ENCODE assay signal across 8 cellular contexts in the genomic region with DNA sequence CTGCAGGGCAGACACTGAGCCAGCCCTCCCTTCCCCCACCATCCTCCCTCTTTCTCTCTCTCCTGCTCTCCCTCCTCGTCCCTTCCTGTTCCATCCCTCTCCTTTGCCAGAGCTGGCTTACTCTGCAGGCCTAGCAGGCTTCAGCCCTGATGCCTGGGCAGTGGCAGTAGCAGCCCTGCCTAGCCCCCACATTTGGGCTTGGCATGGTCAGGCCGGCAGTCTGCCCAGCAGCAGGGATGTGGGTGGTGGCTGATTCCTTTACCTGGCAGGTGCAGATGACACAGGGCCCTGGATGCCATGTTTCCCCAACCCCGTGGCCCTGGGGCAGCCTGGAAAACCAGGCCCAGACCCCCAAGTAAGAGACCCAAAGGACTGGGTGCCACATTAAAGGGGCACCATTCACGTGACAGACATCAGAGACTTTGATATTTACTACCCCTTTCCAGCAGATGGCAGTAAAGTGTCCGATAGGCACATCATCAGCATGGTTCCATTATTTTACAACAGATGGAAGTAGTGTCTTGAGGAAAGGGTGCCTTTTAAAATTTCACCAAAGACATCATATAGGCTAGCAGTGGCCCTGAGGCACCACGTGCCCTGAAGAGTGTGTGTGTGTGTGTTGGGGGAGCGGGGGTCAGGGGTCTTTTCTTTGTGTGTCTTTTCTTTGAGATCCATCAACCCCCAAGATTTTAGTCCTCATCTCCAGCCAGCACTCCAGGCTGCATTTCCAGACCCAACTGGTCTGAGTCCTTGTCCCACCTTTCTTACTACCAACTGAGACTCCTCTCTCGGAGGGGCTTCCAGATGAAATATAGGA. TPM values are rescaled to one million over a fixed set of nuclear protein-coding genes. Genes with fewer than 3 reads are reported as not detected.
DNase-seq lines count a peak whose midpoint lies in the region; ATAC-seq and TF ChIP-seq lines count a peak whose summit lies in the region.

No MANE protein-coding gene starts in this region.

- intact Hi-C loops in adrenal gland (cut with DNase I) = loop anchor here in 1 of 2 donors (5.0 kb wide), 1 partner anchor 193 kb away; no protein-coding TSS in a partner anchor
- intact Hi-C loops in left ventricle myocardium inferior (cut with micrococcal nuclease) = loop anchor here (10.0 kb wide), 1 partner anchor 190 kb away; no protein-coding TSS in a partner anchor

- H3K4me2 ChIP-seq in smooth muscle cell = no peak overlapping the region

- no peak overlapping the region for H3K4me3 ChIP-seq in adrenal gland
- H3K4me3 ChIP-seq in left ventricle myocardium inferior = no peak overlapping the region
- H3K4me3 ChIP-seq in smooth muscle cell = no peak overlapping the region

- H3K36me3 ChIP-seq in adrenal gland (replicated peaks in 1 of 2) = no peaks in the 10 kb centered on the region
- no peaks in the 10 kb centered on the region for H3K36me3 ChIP-seq in left ventricle myocardium inferior
- no peaks in the 10 kb centered on the region for H3K36me3 ChIP-seq in smooth muscle cell (ENCODE audit: low read depth)

- H3K27me3 ChIP-seq in adrenal gland = peaks cover 4% of the 10 kb centered on the region
- peaks cover 52% of the 10 kb centered on the region for H3K27me3 ChIP-seq in left ventricle myocardium inferior (ENCODE audit: low read depth)
- H3K27me3 ChIP-seq in smooth muscle cell (ENCODE audit: low read depth) = no peaks in the 10 kb centered on the region

- H3K9me3 ChIP-seq in adrenal gland (replicated peaks in 1 of 3) (peaks cover 0 to 7% (median 0%) of the 10 kb centered on the region in 3 donors), left ventricle myocardium inferior (replicated peaks) (peaks cover 4% of the 10 kb centered on the region), smooth muscle cell (replicated peaks; ENCODE audit: low read depth) (no peaks in the 10 kb centered on the region)

- H3K27ac ChIP-seq in adrenal gland (no peak overlapping the region), left ventricle myocardium inferior (replicated peaks) (no peak overlapping the region), smooth muscle cell (ENCODE audit: low read depth) (no peak overlapping the region)

- H3K4me1 ChIP-seq in adrenal gland (replicated peaks in 1 of 2) (no peaks in the 10 kb centered on the region), left ventricle myocardium inferior (peaks cover 5% of the 10 kb centered on the region), smooth muscle cell (ENCODE audit: low read depth) (no peaks in the 10 kb centered on the region)

- H4K20me1 ChIP-seq in smooth muscle cell (ENCODE audit: low read depth) = no peaks in the 10 kb centered on the region

- peak; percentile 51 to 77 (median 66) for TF ChIP-seq CTCF in adrenal gland (IDR thresholded peaks at IDR 0.05)
- TF ChIP-seq CTCF in left ventricle myocardium inferior (IDR thresholded peaks at IDR 0.05; ENCODE audit: borderline replicate concordance) = peak; percentile 67
- peak; percentile 52 for TF ChIP-seq CTCF in smooth muscle cell (IDR thresholded peaks at IDR 0.05; ENCODE audit: borderline replicate concordance, insufficient read depth, poor library complexity, severe bottlenecking)

- H3F3A ChIP-seq in smooth muscle cell (ENCODE audit: low read depth) = no peaks in the 10 kb centered on the region

- peak; percentile 64 for ATAC-seq in GM21360 (IDR thresholded peaks at IDR 0.05; ENCODE audit: unreplicated experiment)

- WGBS in adrenal gland, 4 donors = 30 to 37% (median 33%) methylated on average over 8 of the region's 8 CpGs
- 48% methylated on average over 7 of the region's 8 CpGs for WGBS in smooth muscle cell (ENCODE audit: low lambda C conversion rate)

- TF ChIP-seq POLR2A in adrenal gland (IDR thresholded peaks at IDR 0.05) = no peak

- no peak overlapping the region for H2AFZ ChIP-seq in smooth muscle cell (ENCODE audit: low read depth)

- no peaks in the 10 kb centered on the region for H3K79me2 ChIP-seq in smooth muscle cell (ENCODE audit: low read depth)

- no peak overlapping the region for H3K9ac ChIP-seq in smooth muscle cell (ENCODE audit: low read depth)

- peak; percentile 47 to 78 (median 56) for DNase-seq in NCI-H1417 (lab: John Stamatoyannopoulos, UW)
- no peak for DNase-seq in NCI-H1417 treated with DMSO at 0.1 percent for 48 hours (lab: John Stamatoyannopoulos, UW)
- DNase-seq in NCI-H2171 treated with DMSO at 0.1 percent for 48 hours (lab: John Stamatoyannopoulos, UW) = peak; percentile 57
- no peak for DNase-seq in adrenal gland
- DNase-seq in left ventricle myocardium inferior = no peak
- no peak for DNase-seq in smooth muscle cell (lab: John Stamatoyannopoulos, UW; ENCODE audit: unreplicated experiment)
- no peak for DNase-seq in stimulated activated CD4-positive, alpha-beta T cell treated with anti-CD3 and anti-CD28 coated beads, Interleukin-2, amount 100 ng/mL, for 48 hours

RNA-seq across cellular contexts. Expression of a gene that starts 5.9 kb away (rescaled TPM):
- total RNA-seq in adrenal gland (under 1 TPM in 6 of 8 donors, not detected in 2; 0.11 to 0.55 (median 0.35) TPM), left ventricle myocardium inferior (0.19 TPM), smooth muscle cell (0.99 and 3.1 TPM in 2 replicates)
- polyA plus RNA-seq in adrenal gland (1 to 10 TPM in 1 of 3 donors, under 1 TPM in 1, not detected in 1; 0.37 to 8.0 TPM), smooth muscle cell (4.5 and 6.2 TPM in 2 replicates)

RNA-seq across cellular contexts. Expression of a gene that starts 33.1 kb away (rescaled TPM):
- total RNA-seq in adrenal gland (10 to 100 TPM in 6 of 8 donors, 1 to 10 TPM in 2; 5.0 to 25.9 (median 13.3) TPM), left ventricle myocardium inferior (2.2 TPM), smooth muscle cell (0.76 and 1.2 TPM in 2 replicates)
- polyA plus RNA-seq in adrenal gland (10 to 100 TPM in 1 of 3 donors, 1 to 10 TPM in 2; 1.9 to 16.7 (median 8.1) TPM), smooth muscle cell (0.35 TPM in 1 of 2 replicates, not detected in the other)

RNA-seq across cellular contexts. Expression of a gene that starts 41.9 kb away (rescaled TPM):
- total RNA-seq in adrenal gland (100 to 1,000 TPM in 7 of 8 donors, 10 to 100 TPM in 1; 94.6 to 215 (median 156) TPM), left ventricle myocardium inferior (101 TPM), smooth muscle cell (131 TPM in 2 replicates)
- polyA plus RNA-seq in adrenal gland (100 to 1,000 TPM; 200 to 334 (median 226) TPM), smooth muscle cell (317 and 325 TPM in 2 replicates)

Comparison
In these comparisons a context has a peak if more than half of its experiments do, and no peak if none do; other contexts are left out.
1. DNase-seq: peak in NCI-H1417 (3 of 3) and NCI-H2171 treated with DMSO at 0.1 percent for 48 hours (single experiment); none in NCI-H1417 treated with DMSO at 0.1 percent for 48 hours (single experiment), adrenal gland (0 of 7), left ventricle myocardium inferior (single experiment), smooth muscle cell (single experiment) and stimulated activated CD4-positive, alpha-beta T cell treated with anti-CD3 and anti-CD28 coated beads, Interleukin-2, amount 100 ng/mL, for 48 hours (0 of 2).
2. Peak in every context shown above with its lines, with median percentiles within 50 percentile points of each other: CTCF ChIP-seq.